ENCODE assay signal across 14 cellular contexts in genomic region chr7:2628137-2628482, GRCh38. TPM values are rescaled to one million over a fixed set of nuclear protein-coding genes. Genes with fewer than 3 reads are reported as not detected.
"Had no signal": no experiment of that assay in that cellular context is flagged by ENCODE, and none has a peak within 500 bp of the region (broad histone marks: within the 10 kb centered on the region; RNA-seq: fewer than 3 reads in every experiment).

No MANE protein-coding gene starts in this region.

- H3K27me3 Mint-ChIP-seq: activated CD8-positive, alpha-beta T cell treated with anti-CD3 and anti-CD28 coated beads for 36 hours; T-cell had no signal

- H3K27ac ChIP-seq: foreskin keratinocyte had no signal

- DNase-seq: activated CD4-positive, alpha-beta T cell treated with anti-CD3 and anti-CD28 coated beads for 4 hours; activated CD8-positive, alpha-beta memory T cell treated with anti-CD3 and anti-CD28 coated beads, Interleukin-2, amount 50 U/mL, for 4 hours; activated CD8-positive, alpha-beta T cell treated with anti-CD3 and anti-CD28 coated beads for 36 hours; activated T-cell treated with anti-CD3 and anti-CD28 coated beads, Interleukin-2, amount 50 U/mL, for 72 hours; aorta; foreskin keratinocyte; heart right ventricle; naive thymus-derived CD8-positive, alpha-beta T cell; stimulated activated CD4-positive, alpha-beta T cell treated with anti-CD3 and anti-CD28 coated beads, Interleukin-4, amount 100 ng/mL, for 1 hour; stimulated activated CD8-positive, alpha-beta memory T cell treated with anti-CD3 and anti-CD28 coated beads, Interleukin-4, amount 100 ng/mL, for 48 hours; stimulated activated naive CD8-positive, alpha-beta T cell treated with anti-CD3 and anti-CD28 coated beads, Interleukin-15, Interleukin-2, amounts not matched to agents 100 U/mL and 50 U/mL, for 24 hours; T-cell; T1000 had no signal

- H3K27ac Mint-ChIP-seq: activated CD8-positive, alpha-beta T cell treated with anti-CD3 and anti-CD28 coated beads for 36 hours; activated T-cell treated with anti-CD3 and anti-CD28 coated beads, Interleukin-2, amount 50 U/mL, for 72 hours; T-cell had no signal

- H3K4me3 Mint-ChIP-seq: activated CD8-positive, alpha-beta T cell treated with anti-CD3 and anti-CD28 coated beads for 36 hours; activated T-cell treated with anti-CD3 and anti-CD28 coated beads, Interleukin-2, amount 50 U/mL, for 72 hours; naive thymus-derived CD8-positive, alpha-beta T cell; T-cell had no signal

- H3K4me3 ChIP-seq: heart right ventricle had no signal

- H3K36me3 Mint-ChIP-seq: naive thymus-derived CD8-positive, alpha-beta T cell; T-cell had no signal

- H3K36me3 ChIP-seq: heart right ventricle had no signal

- ATAC-seq: activated CD8-positive, alpha-beta T cell treated with anti-CD3 and anti-CD28 coated beads for 36 hours; activated T-cell treated with anti-CD3 and anti-CD28 coated beads, Interleukin-2, amount 50 U/mL, for 72 hours; foreskin keratinocyte; heart right ventricle; naive thymus-derived CD8-positive, alpha-beta T cell; stimulated activated naive CD8-positive, alpha-beta T cell treated with anti-CD3 and anti-CD28 coated beads, Interleukin-15, Interleukin-2, amounts not matched to agents 100 U/mL and 50 U/mL, for 24 hours; T-cell had no signal

- H3K27me3 ChIP-seq: foreskin keratinocyte, heart right ventricle had no signal

- H3K9me3 Mint-ChIP-seq: activated CD8-positive, alpha-beta T cell treated with anti-CD3 and anti-CD28 coated beads for 36 hours; activated T-cell treated with anti-CD3 and anti-CD28 coated beads, Interleukin-2, amount 50 U/mL, for 72 hours; naive thymus-derived CD8-positive, alpha-beta T cell; T-cell had no signal

- H3K9me3 ChIP-seq: heart right ventricle had no signal

RNA-seq across cellular contexts. Expression of gene AMZ1, which starts 59.9 kb away (rescaled TPM):
- total RNA-seq: foreskin keratinocyte, pulmonary artery endothelial cell had no signal
- polyA plus RNA-seq: foreskin keratinocyte; naive thymus-derived CD8-positive, alpha-beta T cell had no signal
